1 cellular context compared by ENCODE assay signal in genomic region chr9:104589611-104590010, GRCh38.
TF ChIP-seq lines count a peak whose summit lies in the region.

No MANE protein-coding gene starts in this region.

TF ChIP-seq in SK-N-SH, 30 proteins besides CTCF, POLR2A, EP300 and RAD21 (continued from another document):
- TF ChIP-seq USF1 (IDR thresholded peaks at IDR 0.05; ENCODE audit: borderline replicate concordance, low read depth) (no peak), ELF1 (IDR thresholded peaks at IDR 0.05) (no peak), CHD2 (IDR thresholded peaks at IDR 0.05; ENCODE audit: low read length, partially characterized antibody) (no peak), SMC3 (IDR thresholded peaks at IDR 0.05; ENCODE audit: low read depth, low read length) (no peak), IRF3 (IDR thresholded peaks at IDR 0.05; ENCODE audit: low read depth, low read length) (no peak)
